ENCODE assay signal across 28 cellular contexts in genomic region chr2:88113069-88113468, GRCh38. TPM values are rescaled to one million over a fixed set of nuclear protein-coding genes. Genes with fewer than 3 reads are reported as not detected.
A peak's percentile ranks its signal among the peaks of the same experiment; 100 is the strongest.
DNase-seq lines count a peak whose midpoint lies in the region; ATAC-seq, FAIRE-seq and TF ChIP-seq lines count a peak whose summit lies in the region.
"Had no signal": no experiment of that assay in that cellular context is flagged by ENCODE, and none has a peak within 500 bp of the region (broad histone marks: within the 10 kb centered on the region; RNA-seq: fewer than 3 reads in every experiment).

No MANE protein-coding gene starts in this region.

- H3K4me1 ChIP-seq in cardiac muscle cell (ENCODE audit: low read depth) (peaks cover 14% of the 10 kb centered on the region), right atrium auricular region (peaks cover 0 to 9% of the 10 kb centered on the region in 2 donors), K562 (replicated peaks in 1 of 2; ENCODE audit: control insufficient read depth in 2 of 2, insufficient read depth in 2 of 2, low read length in 2 of 2) (no peaks in the 10 kb centered on the region; a peak in 2 of 5 replicates)
- H3K4me1 ChIP-seq: A549, BE2C had no signal

- ATAC-seq in K562: no peak
- ATAC-seq: A549, GM12878 had no signal

- no peaks in the 10 kb centered on the region for H3K27me3 ChIP-seq in cardiac muscle cell
- no peaks in the 10 kb centered on the region for H3K27me3 ChIP-seq in right atrium auricular region
- peaks cover 26 to 31% of the 10 kb centered on the region in 2 experiments for H3K27me3 ChIP-seq in K562 (ENCODE audit: control insufficient read depth in 2 of 2, insufficient read depth in 2 of 2, low read length in 2 of 2)
- H3K27me3 ChIP-seq: BE2C, BLaER1 had no signal

- no peaks in the 10 kb centered on the region for H3K9me1 ChIP-seq in K562 (ENCODE audit: control insufficient read depth, insufficient read depth, low read length)

- TF ChIP-seq EP300 in K562 (IDR thresholded peaks at IDR 0.05; ENCODE audit: low read length): no peak

- H3K79me2 ChIP-seq in K562 (ENCODE audit: control insufficient read depth, insufficient read depth, low read length): no peaks in the 10 kb centered on the region

- no peak for TF ChIP-seq CTCF in cardiac muscle cell (IDR thresholded peaks at IDR 0.05; ENCODE audit: low read depth, low read length)
- no peak for TF ChIP-seq CTCF in right atrium auricular region (IDR thresholded peaks at IDR 0.05)
- no peak for TF ChIP-seq CTCF in K562 (IDR thresholded peaks at IDR 0.05 in 2 of 3, conservative IDR thresholded peaks at IDR 0.05 in 1 of 3; ENCODE audit: insufficient read depth in 2 of 3, low read depth in 1 of 3, low read length in 3 of 3)

- H3K4me2 ChIP-seq in K562 (ENCODE audit: insufficient read depth, low read length): no peak overlapping the region
- H3K4me2 ChIP-seq: A549, BLaER1 had no signal

- intact Hi-C loops in K562 (cut with micrococcal nuclease): no loop called here

- CTCF ChIA-PET in K562 (lab: Yijun Ruan, JAX; ENCODE audit: low intra/inter-chr PET ratio): no interaction called here

- POLR2A ChIA-PET in K562 (lab: Yijun Ruan, JAX): interaction anchor here (0.9 kb wide), 1 partner anchor 10 kb away, joined by 3 read pairs; no protein-coding TSS in a partner anchor

- no peak overlapping the region for H3K9ac ChIP-seq in K562 (ENCODE audit: insufficient read depth in 1 of 2, low read depth in 2 of 2, low read length in 2 of 2)
- H3K9ac ChIP-seq: BLaER1 had no signal

- DNase-seq in cardiac muscle cell (ENCODE audit: low read depth in 1 of 2, low spot score in 1 of 2) (no peak), right atrium auricular region (ENCODE audit: low spot score) (no peak), K562 (ENCODE audit: extremely low read depth in 1 of 4, low spot score in 3 of 4) (no peak), ACHN (no peak)
- DNase-seq: BE2C; C1 segment of cervical spinal cord; CD4-positive, alpha-beta memory T cell; CD4-positive, CD25-positive, alpha-beta regulatory T cell; CD8-positive, alpha-beta memory T cell; COR-L47; DMS 273 treated with DMSO at 0.1 percent for 48 hours; DMS153; DMS53; DMS79; DND-41; EL; GDM1 had no signal

- H2AFZ ChIP-seq in K562 (ENCODE audit: low read depth, low read length): no peak overlapping the region

- 0% methylated on average over 2 of the region's 2 CpGs for WGBS in K562 (ENCODE audit: insufficient coverage, low coverage, missing lambda C conversion rate)

- TF ChIP-seq POLR2A in K562 (conservative IDR thresholded peaks at IDR 0.05): no peak

- no TSS peak for BruUV-seq in K562 (replicated peaks; lab: Mats Ljungman, UMichigan)

- in situ Hi-C loops in K562 (cut with MboI): no loop called here
- in situ Hi-C loops in ACHN (cut with HindIII; ENCODE audit: low pct_ligation_motif_present, low pct_unique_long_range_greater_than_20kb, low sequenced_read_pairs): no loop called here

- no peaks in the 10 kb centered on the region for H3K9me3 ChIP-seq in cardiac muscle cell (ENCODE audit: low read depth)
- no peaks in the 10 kb centered on the region for H3K9me3 ChIP-seq in right atrium auricular region
- H3K9me3 ChIP-seq in K562 (replicated peaks; ENCODE audit: control insufficient read depth, insufficient read depth, low read depth, low read length): no peaks in the 10 kb centered on the region; the same call in 1 of the 2 replicates
- H3K9me3 ChIP-seq: A549, BE2C, BLaER1 had no signal

- no peaks in the 10 kb centered on the region for H4K20me1 ChIP-seq in K562 (replicated peaks; ENCODE audit: control insufficient read depth, insufficient read depth, low read length)
- H4K20me1 ChIP-seq: BLaER1 had no signal

- H3K27ac ChIP-seq in cardiac muscle cell (peak overlapping the region; percentile 80), right atrium auricular region (no peak overlapping the region), K562 (ENCODE audit: extremely low read depth, low read depth, low read length) (no peak overlapping the region)
- H3K27ac ChIP-seq: 22Rv1, A549, BLaER1 had no signal

- peaks cover 55% of the 10 kb centered on the region for H3K36me3 ChIP-seq in cardiac muscle cell
- peaks cover 36% of the 10 kb centered on the region for H3K36me3 ChIP-seq in right atrium auricular region
- H3K36me3 ChIP-seq in K562 (ENCODE audit: control insufficient read depth, insufficient read depth, low read length): no peaks in the 10 kb centered on the region
- H3K36me3 ChIP-seq: BE2C, BLaER1 had no signal

- H3K4me3 ChIP-seq in cardiac muscle cell: no peak overlapping the region
- no peak overlapping the region for H3K4me3 ChIP-seq in right atrium auricular region
- no peak overlapping the region for H3K4me3 ChIP-seq in K562
- H3K4me3 ChIP-seq: A549, BLaER1, GM12878 had no signal

- FAIRE-seq in K562 (lab: Jason Lieb, UNC): no peak
- FAIRE-seq: A549, GM12878, GM12892, GM18507 had no signal

- no peak for TF ChIP-seq RAD21 in K562 (CRISPR knock-in tag; conservative IDR thresholded peaks at IDR 0.05 in 1 of 2, IDR thresholded peaks at IDR 0.05 in 1 of 2)

RNA-seq across cellular contexts. Expression of gene FABP1, which starts 14.8 kb away (rescaled TPM):
- not detected in 2 replicates for total RNA-seq in cardiac muscle cell
- polyA plus RNA-seq in cardiac muscle cell: 0.24 and 0.45 TPM in 2 replicates
- total RNA-seq in right atrium auricular region: not detected
- total RNA-seq in K562 (2011; cell fraction: chromatin; rRNA removed; ENCODE audit: low replicate concordance): not detected in 2 replicates
- total RNA-seq in K562 (2011; cell fraction: nucleolus; rRNA removed): not detected in 2 replicates
- total RNA-seq in K562 (2011; cell fraction: nucleoplasm; rRNA removed): not detected in 2 replicates
- not detected in 2 replicates for total RNA-seq in K562 (2014; rRNA removed)
- not detected in 2 replicates for total RNA-seq in K562 (2014; rRNA removed; fragmentation: Illumina TruSeq; extraction: Trizol)
- not detected in 2 replicates for total RNA-seq in K562 (2015; rRNA removed; fragmentation: Illumina TruSeq; extraction: Trizol)
- 0.64 and 0.98 TPM in 2 replicates for total RNA-seq in K562 (2021)
- not detected in 2 replicates for polyA plus RNA-seq in K562 (2011; rRNA removed)
- not detected in 2 replicates for polyA plus RNA-seq in K562 (2011; cell fraction: cytosol; rRNA removed)
- not detected in 2 replicates for polyA plus RNA-seq in K562 (2011; cell fraction: nucleus; rRNA removed)
- not detected in 2 replicates for polyA plus RNA-seq in K562 (2012)
- polyA plus RNA-seq in K562 (2014; fragmentation: Illumina TruSeq; extraction: Trizol): not detected in 2 replicates
- not detected for polyA plus RNA-seq in K562 (2014; fragmentation: Nextera tagmentation; extraction: Ambion mirVana)
- polyA plus RNA-seq in K562 (2014; rRNA removed): not detected in 2 replicates
- polyA minus RNA-seq in K562 (2011; rRNA and poly(A)+ RNA removed): not detected in 2 replicates
- polyA minus RNA-seq in K562 (2011; cell fraction: cytosol; rRNA and poly(A)+ RNA removed): not detected in 2 replicates
- polyA minus RNA-seq in K562 (2011; cell fraction: nucleus; rRNA and poly(A)+ RNA removed): not detected in 2 replicates
- total RNA-seq: A172; CD4-positive, alpha-beta memory T cell; CD4-positive, CD25-positive, alpha-beta regulatory T cell; CD8-positive, alpha-beta memory T cell; Daoy; G401; GM12878 had no signal
- polyA plus RNA-seq: A549; AG04450; CD14-positive monocyte; CD4-positive, alpha-beta memory T cell; CD4-positive, CD25-positive, alpha-beta regulatory T cell; CD8-positive, alpha-beta memory T cell; GM12878 had no signal

RNA-seq across cellular contexts. Expression of gene SMYD1, which starts 45.4 kb away (rescaled TPM):
- total RNA-seq in cardiac muscle cell (289 and 375 TPM in 2 replicates), right atrium auricular region (100 to 1,000 TPM in 1 of 2 donors, 10 to 100 TPM in 1; 74.8 to 179 TPM), K562 (2014; rRNA removed) (not detected in 2 replicates), K562 (2014; rRNA removed; fragmentation: Illumina TruSeq; extraction: Trizol) (not detected in 2 replicates), K562 (2015; rRNA removed; fragmentation: Illumina TruSeq; extraction: Trizol) (not detected in 2 replicates), K562 (2021) (not detected in 2 replicates)
- polyA plus RNA-seq in cardiac muscle cell (211 and 303 TPM in 2 replicates), K562 (2011; rRNA removed) (not detected in 2 replicates), K562 (2014; fragmentation: Illumina TruSeq; extraction: Trizol) (not detected in 2 replicates), K562 (2014; fragmentation: Nextera tagmentation; extraction: Ambion mirVana) (not detected), K562 (2014; rRNA removed) (not detected in 2 replicates)
- not detected in 2 replicates for total RNA-seq in K562 (2011; cell fraction: chromatin; rRNA removed; ENCODE audit: low replicate concordance)
- total RNA-seq in K562 (2011; cell fraction: nucleolus; rRNA removed): not detected in 2 replicates
- not detected in 2 replicates for total RNA-seq in K562 (2011; cell fraction: nucleoplasm; rRNA removed)
- polyA plus RNA-seq in K562 (2011; cell fraction: cytosol; rRNA removed): not detected in 2 replicates
- not detected in 2 replicates for polyA plus RNA-seq in K562 (2011; cell fraction: nucleus; rRNA removed)
- not detected in 2 replicates for polyA plus RNA-seq in K562 (2012)
- not detected in 2 replicates for polyA minus RNA-seq in K562 (2011; rRNA and poly(A)+ RNA removed)
- not detected in 2 replicates for polyA minus RNA-seq in K562 (2011; cell fraction: cytosol; rRNA and poly(A)+ RNA removed)
- polyA minus RNA-seq in K562 (2011; cell fraction: nucleus; rRNA and poly(A)+ RNA removed): not detected in 2 replicates
- total RNA-seq: A172; CD4-positive, alpha-beta memory T cell; CD4-positive, CD25-positive, alpha-beta regulatory T cell; CD8-positive, alpha-beta memory T cell; Daoy; G401; GM12878 had no signal
- polyA plus RNA-seq: A549; AG04450; CD14-positive monocyte; CD4-positive, alpha-beta memory T cell; CD4-positive, CD25-positive, alpha-beta regulatory T cell; CD8-positive, alpha-beta memory T cell had no signal

RNA-seq across cellular contexts. Expression of gene THNSL2, which starts 57.1 kb away (rescaled TPM):
- 9.8 and 10.7 TPM in 2 replicates for total RNA-seq in cardiac muscle cell
- polyA plus RNA-seq in cardiac muscle cell: 12.1 and 15.8 TPM in 2 replicates
- total RNA-seq in right atrium auricular region: 10 to 100 TPM; 21.2 to 34.3 TPM
- not detected in 2 replicates for total RNA-seq in K562 (2011; cell fraction: chromatin; rRNA removed; ENCODE audit: low replicate concordance)
- not detected in 2 replicates for total RNA-seq in K562 (2011; cell fraction: nucleolus; rRNA removed)
- not detected in 2 replicates for total RNA-seq in K562 (2011; cell fraction: nucleoplasm; rRNA removed)
- not detected in 2 replicates for total RNA-seq in K562 (2014; rRNA removed)
- total RNA-seq in K562 (2014; rRNA removed; fragmentation: Illumina TruSeq; extraction: Trizol): not detected in 2 replicates
- not detected in 2 replicates for total RNA-seq in K562 (2015; rRNA removed; fragmentation: Illumina TruSeq; extraction: Trizol)
- total RNA-seq in K562 (2021): 0.54 TPM in 1 of 2 replicates, not detected in the other
- polyA plus RNA-seq in K562 (2011; rRNA removed): not detected in 2 replicates
- not detected in 2 replicates for polyA plus RNA-seq in K562 (2011; cell fraction: cytosol; rRNA removed)
- polyA plus RNA-seq in K562 (2011; cell fraction: nucleus; rRNA removed): not detected in 2 replicates
- not detected in 2 replicates for polyA plus RNA-seq in K562 (2012)
- polyA plus RNA-seq in K562 (2014; fragmentation: Illumina TruSeq; extraction: Trizol): not detected in 2 replicates
- polyA plus RNA-seq in K562 (2014; fragmentation: Nextera tagmentation; extraction: Ambion mirVana): not detected
- not detected in 2 replicates for polyA plus RNA-seq in K562 (2014; rRNA removed)
- not detected in 2 replicates for polyA minus RNA-seq in K562 (2011; rRNA and poly(A)+ RNA removed)
- polyA minus RNA-seq in K562 (2011; cell fraction: cytosol; rRNA and poly(A)+ RNA removed): not detected in 2 replicates
- not detected in 2 replicates for polyA minus RNA-seq in K562 (2011; cell fraction: nucleus; rRNA and poly(A)+ RNA removed)
- total RNA-seq: Daoy, G401 had no signal
- polyA plus RNA-seq: CD8-positive, alpha-beta memory T cell; GM12878 had no signal

RNA-seq across cellular contexts. Expression of gene KRCC1, which starts 57.5 kb away (rescaled TPM):
- 26.6 and 26.7 TPM in 2 replicates for total RNA-seq in cardiac muscle cell
- polyA plus RNA-seq in cardiac muscle cell: 26.5 and 29.5 TPM in 2 replicates
- 10 to 100 TPM; 20.6 to 27.5 TPM for total RNA-seq in right atrium auricular region
- 0.21 and 1.1 TPM in 2 replicates for total RNA-seq in K562 (2011; cell fraction: chromatin; rRNA removed; ENCODE audit: low replicate concordance)
- total RNA-seq in K562 (2011; cell fraction: nucleolus; rRNA removed): 0.67 TPM in 1 of 2 replicates, not detected in the other
- total RNA-seq in K562 (2011; cell fraction: nucleoplasm; rRNA removed): 0.29 and 0.46 TPM in 2 replicates
- total RNA-seq in K562 (2014; rRNA removed): 2.0 and 2.2 TPM in 2 replicates
- total RNA-seq in K562 (2014; rRNA removed; fragmentation: Illumina TruSeq; extraction: Trizol): 4.3 and 4.7 TPM in 2 replicates
- total RNA-seq in K562 (2015; rRNA removed; fragmentation: Illumina TruSeq; extraction: Trizol): 4.0 and 5.3 TPM in 2 replicates
- 1.9 and 2.0 TPM in 2 replicates for total RNA-seq in K562 (2021)
- 4.6 and 6.0 TPM in 2 replicates for polyA plus RNA-seq in K562 (2011; rRNA removed)
- polyA plus RNA-seq in K562 (2011; cell fraction: cytosol; rRNA removed): 0.98 and 1.6 TPM in 2 replicates
- 1.3 and 1.7 TPM in 2 replicates for polyA plus RNA-seq in K562 (2011; cell fraction: nucleus; rRNA removed)
- 3.5 and 5.6 TPM in 2 replicates for polyA plus RNA-seq in K562 (2012)
- 3.1 and 4.7 TPM in 2 replicates for polyA plus RNA-seq in K562 (2014; fragmentation: Illumina TruSeq; extraction: Trizol)
- polyA plus RNA-seq in K562 (2014; fragmentation: Nextera tagmentation; extraction: Ambion mirVana): 1 to 10 TPM; 2.1 TPM
- 2.2 and 3.3 TPM in 2 replicates for polyA plus RNA-seq in K562 (2014; rRNA removed)
- polyA minus RNA-seq in K562 (2011; rRNA and poly(A)+ RNA removed): 2.2 and 2.7 TPM in 2 replicates
- polyA minus RNA-seq in K562 (2011; cell fraction: cytosol; rRNA and poly(A)+ RNA removed): 0.95 and 1.3 TPM in 2 replicates
- 0.54 and 0.89 TPM in 2 replicates for polyA minus RNA-seq in K562 (2011; cell fraction: nucleus; rRNA and poly(A)+ RNA removed)

Comparison
In these comparisons a context has a peak if more than half of its experiments do, and no peak if none do; other contexts are left out.
1. RNA of gene SMYD1, which starts 45.4 kb away (total RNA-seq): 289 to 375 TPM in cardiac muscle cell and 74.8 to 179 TPM in right atrium auricular region; not detected in K562; every median in the first group is over 10 times any median in the second.